Comparison of ENCODE assay signal across 16 cellular contexts in genomic region chr4:85910985-85911384, GRCh38.
DNase-seq lines count a peak whose midpoint lies in the region; ATAC-seq and TF ChIP-seq lines count a peak whose summit lies in the region.
"Had no signal": no experiment of that assay in that cellular context is flagged by ENCODE, and none has a peak within 500 bp of the region (broad histone marks: within the 10 kb centered on the region; RNA-seq: fewer than 3 reads in every experiment).

No MANE protein-coding gene starts in this region.

- no peak overlapping the region for H3K4me3 ChIP-seq in endodermal cell (ENCODE audit: low read length)
- H3K4me3 ChIP-seq in neuronal stem cell (ENCODE audit: low read length in 2 of 2): no peak overlapping the region
- H3K4me3 ChIP-seq in upper lobe of right lung: no peak overlapping the region
- no peak overlapping the region for H3K4me3 ChIP-seq in CD8-positive, alpha-beta T cell (ENCODE audit: low read depth, low read length)

- H3K9ac ChIP-seq in endodermal cell (ENCODE audit: extremely low read depth, low read length, poor library complexity, severe bottlenecking): no peak overlapping the region
- no peak overlapping the region for H3K9ac ChIP-seq in neuronal stem cell (ENCODE audit: low read depth, low read length, poor library complexity)

- H3K4me1 ChIP-seq in endodermal cell (ENCODE audit: control insufficient read depth, insufficient read depth, low read length) (peaks cover 4% of the 10 kb centered on the region), neuronal stem cell (ENCODE audit: control insufficient read depth in 2 of 2, insufficient read depth in 1 of 2, low read depth in 1 of 2, low read length in 2 of 2) (no peaks in the 10 kb centered on the region), upper lobe of right lung (no peaks in the 10 kb centered on the region)
- H3K4me1 ChIP-seq in CD8-positive, alpha-beta T cell (ENCODE audit: insufficient read depth, low read length): no peaks in the 10 kb centered on the region
- H3K4me1 ChIP-seq: BE2C had no signal

- no peak overlapping the region for H3K4me3 Mint-ChIP-seq in endodermal cell
- no peak overlapping the region for H3K4me3 Mint-ChIP-seq in CD8-positive, alpha-beta T cell
- H3K4me3 Mint-ChIP-seq: CD4-positive, CD25-positive, alpha-beta regulatory T cell; H9 had no signal

- ATAC-seq in upper lobe of right lung (peak; percentile 46), omental fat pad (ENCODE audit: low FRiP score) (no peak)
- no peak for ATAC-seq in CD8-positive, alpha-beta T cell

- H2BK15ac ChIP-seq in neuronal stem cell (ENCODE audit: low read length): no peak overlapping the region

- H3K27me3 Mint-ChIP-seq in endodermal cell (ENCODE audit: insufficient read depth): no peaks in the 10 kb centered on the region
- no peaks in the 10 kb centered on the region for H3K27me3 Mint-ChIP-seq in CD8-positive, alpha-beta T cell (ENCODE audit: low read depth)
- H3K27me3 Mint-ChIP-seq: CD4-positive, CD25-positive, alpha-beta regulatory T cell had no signal

- no peak overlapping the region for H3K4me2 ChIP-seq in neuronal stem cell (ENCODE audit: insufficient read depth, low read length, poor library complexity, severe bottlenecking)

- H3K14ac ChIP-seq in neuronal stem cell (ENCODE audit: low read length): no peak overlapping the region

- peak overlapping the region; percentile 59 for H3K23ac ChIP-seq in neuronal stem cell (ENCODE audit: low read depth, low read length, poor library complexity)

- no peaks in the 10 kb centered on the region for H3K79me1 ChIP-seq in neuronal stem cell (ENCODE audit: low read depth, low read length)

- peak; percentile 5 for DNase-seq in NAMALWA (ENCODE audit: low spot score)
- peak; percentile 46 for DNase-seq in endodermal cell
- no peak for DNase-seq in neuronal stem cell (ENCODE audit: low spot score)
- DNase-seq in upper lobe of right lung: no peak
- DNase-seq in CD8-positive, alpha-beta T cell: no peak
- no peak for DNase-seq in omental fat pad (ENCODE audit: low spot score)
- no peak for DNase-seq in AG08396 (ENCODE audit: low spot score)
- DNase-seq: BE2C; C1 segment of cervical spinal cord; Caco-2; CD4-positive, CD25-positive, alpha-beta regulatory T cell; DMS153; DMS79; GF-D8; H9; IMR-90 had no signal

- intact Hi-C loops in upper lobe of right lung (cut with DNase I): no loop called here
- intact Hi-C loops in CD8-positive, alpha-beta T cell (cut with DNase I, micrococcal nuclease): no loop called here

- no peaks in the 10 kb centered on the region for H3K36me3 ChIP-seq in endodermal cell (ENCODE audit: control insufficient read depth, insufficient read depth, low read length)
- H3K36me3 ChIP-seq in neuronal stem cell (replicated peaks in 1 of 2; ENCODE audit: control insufficient read depth in 2 of 2, insufficient read depth in 2 of 2, low read length in 2 of 2): no peaks in the 10 kb centered on the region
- no peaks in the 10 kb centered on the region for H3K36me3 ChIP-seq in upper lobe of right lung
- no peaks in the 10 kb centered on the region for H3K36me3 ChIP-seq in CD8-positive, alpha-beta T cell (ENCODE audit: insufficient read depth, low read length)
- H3K36me3 ChIP-seq: BE2C had no signal

- H3K36me3 Mint-ChIP-seq in endodermal cell (ENCODE audit: low read depth): peaks cover 21% of the 10 kb centered on the region
- no peaks in the 10 kb centered on the region for H3K36me3 Mint-ChIP-seq in CD8-positive, alpha-beta T cell
- H3K36me3 Mint-ChIP-seq: CD4-positive, CD25-positive, alpha-beta regulatory T cell had no signal

- TF ChIP-seq CTCF in endodermal cell (conservative IDR thresholded peaks at IDR 0.05): no peak
- no peak for TF ChIP-seq CTCF in upper lobe of right lung (IDR thresholded peaks at IDR 0.05)
- no peak for TF ChIP-seq CTCF in CD8-positive, alpha-beta T cell (IDR thresholded peaks at IDR 0.05)
- no peak for TF ChIP-seq CTCF in omental fat pad (IDR thresholded peaks at IDR 0.05)

- H4K91ac ChIP-seq in neuronal stem cell (ENCODE audit: low read depth, low read length, poor library complexity): no peak overlapping the region

- peaks cover 16% of the 10 kb centered on the region for H3K4me1 Mint-ChIP-seq in endodermal cell
- no peaks in the 10 kb centered on the region for H3K4me1 Mint-ChIP-seq in CD8-positive, alpha-beta T cell (ENCODE audit: low read depth)
- H3K4me1 Mint-ChIP-seq: CD4-positive, CD25-positive, alpha-beta regulatory T cell; H9 had no signal

- peak overlapping the region; percentile 41 for H2AFZ ChIP-seq in neuronal stem cell (ENCODE audit: low read length)

- H3K9me3 ChIP-seq in endodermal cell (ENCODE audit: control insufficient read depth, low read length): no peaks in the 10 kb centered on the region
- no peaks in the 10 kb centered on the region for H3K9me3 ChIP-seq in neuronal stem cell (replicated peaks in 1 of 2; ENCODE audit: control insufficient read depth in 2 of 2, insufficient read depth in 1 of 2, low read depth in 1 of 2, low read length in 2 of 2)
- no peaks in the 10 kb centered on the region for H3K9me3 ChIP-seq in upper lobe of right lung
- no peaks in the 10 kb centered on the region for H3K9me3 ChIP-seq in CD8-positive, alpha-beta T cell (ENCODE audit: low read length)
- H3K9me3 ChIP-seq: BE2C, Caco-2 had no signal

- H3K18ac ChIP-seq in neuronal stem cell (ENCODE audit: low read length): no peak overlapping the region

- 94 to 100% methylated on average over 2 to 7 of the region's 7 CpGs for WGBS in endodermal cell (ENCODE audit: insufficient coverage in 1 of 2, insufficient read length in 1 of 2), 2 experiments
- WGBS in neuronal stem cell (ENCODE audit: extremely low coverage in 2 of 2, insufficient read length in 2 of 2, insufficient replicate concordance in 1 of 2), 2 donors: no CpG with 5 or more reads among the region's 7 CpGs

- peaks cover 7% of the 10 kb centered on the region for H3K9me3 Mint-ChIP-seq in endodermal cell
- no peaks in the 10 kb centered on the region for H3K9me3 Mint-ChIP-seq in CD8-positive, alpha-beta T cell
- H3K9me3 Mint-ChIP-seq: H9 had no signal

- no peak overlapping the region for H2BK5ac ChIP-seq in neuronal stem cell (ENCODE audit: low read length)

- H3K27me3 ChIP-seq in endodermal cell (ENCODE audit: control insufficient read depth, insufficient read depth, low read length, poor library complexity, severe bottlenecking): no peaks in the 10 kb centered on the region
- H3K27me3 ChIP-seq in neuronal stem cell (ENCODE audit: control insufficient read depth in 3 of 3, insufficient read depth in 3 of 3, low read depth in 1 of 3, low read length in 3 of 3): no peaks in the 10 kb centered on the region
- H3K27me3 ChIP-seq in upper lobe of right lung: no peaks in the 10 kb centered on the region
- no peaks in the 10 kb centered on the region for H3K27me3 ChIP-seq in CD8-positive, alpha-beta T cell (ENCODE audit: insufficient read depth, low read length)
- H3K27me3 ChIP-seq: BE2C had no signal

- POLR2A ChIA-PET in CD8-positive, alpha-beta T cell (lab: Charles Lee): no interaction called here

- H2AK5ac ChIP-seq in neuronal stem cell (ENCODE audit: low read depth, low read length): peak overlapping the region; percentile 26

- no peak overlapping the region for H4K8ac ChIP-seq in neuronal stem cell (ENCODE audit: low read depth, low read length)

- no peak overlapping the region for H2BK120ac ChIP-seq in neuronal stem cell (ENCODE audit: low read depth, low read length)

- no peak overlapping the region for H2BK12ac ChIP-seq in neuronal stem cell (ENCODE audit: low read length)

- CTCF ChIA-PET in CD8-positive, alpha-beta T cell (lab: Charles Lee): interaction anchor here (1.1 kb wide), 1 partner anchor 14 kb away, joined by 4 read pairs; no protein-coding TSS in a partner anchor

- H3K27ac Mint-ChIP-seq in endodermal cell: no peak overlapping the region
- H3K27ac Mint-ChIP-seq in CD8-positive, alpha-beta T cell: no peak overlapping the region
- H3K27ac Mint-ChIP-seq: CD4-positive, CD25-positive, alpha-beta regulatory T cell; H9 had no signal

- no peak overlapping the region for H3K4ac ChIP-seq in neuronal stem cell (ENCODE audit: low read length)

- H3K27ac ChIP-seq in endodermal cell (ENCODE audit: low read depth, low read length) (no peak overlapping the region), neuronal stem cell (replicated peaks; ENCODE audit: low read length) (no peak overlapping the region), upper lobe of right lung (no peak overlapping the region)
- no peak overlapping the region for H3K27ac ChIP-seq in CD8-positive, alpha-beta T cell (ENCODE audit: low read depth, low read length)

Comparison
In these comparisons a context has a peak if more than half of its experiments do, and no peak if none do; other contexts are left out.
1. DNase-seq: peak in NAMALWA (single experiment) and endodermal cell (single experiment); none in neuronal stem cell (single experiment), upper lobe of right lung (single experiment), CD8-positive, alpha-beta T cell (0 of 7), omental fat pad (single experiment) and AG08396 (single experiment).